In genomic region chr5:173802670-173803165, GRCh38 we compare ENCODE assay signal across 1 cellular context.
TF ChIP-seq lines count a peak whose summit lies in the region.

No MANE protein-coding gene starts in this region.

TF ChIP-seq in H1, 55 proteins besides CTCF, POLR2A, EP300 and RAD21 (continued from another document):
- TF ChIP-seq CHD7 (IDR thresholded peaks at IDR 0.05; ENCODE audit: insufficient replicate concordance, low read length) (no peak), RXRA (IDR thresholded peaks at IDR 0.05; ENCODE audit: insufficient read depth, low read depth, low read length) (no peak), CTBP2 (IDR thresholded peaks at IDR 0.05; ENCODE audit: borderline replicate concordance, insufficient read depth, insufficient read length, low read length) (no peak), CBX5 (IDR thresholded peaks at IDR 0.05; ENCODE audit: low read depth, low read length) (no peak), ATF3 (IDR thresholded peaks at IDR 0.05; ENCODE audit: insufficient read depth, low read depth, low read length) (no peak), RNF2 (IDR thresholded peaks at IDR 0.05; ENCODE audit: borderline replicate concordance, low read depth, low read length, missing control alignments, poor library complexity, severe bottlenecking) (no peak), EZH2 (IDR thresholded peaks at IDR 0.05; ENCODE audit: low read depth, low read length, severe bottlenecking) (no peak), TAF1 (IDR thresholded peaks at IDR 0.05; ENCODE audit: low read depth, low read length) (no peak), SIX5 (IDR thresholded peaks at IDR 0.05; ENCODE audit: low read depth, low read length) (no peak), USF2 (IDR thresholded peaks at IDR 0.05; ENCODE audit: low read length) (no peak), GABPA (IDR thresholded peaks at IDR 0.05; ENCODE audit: borderline replicate concordance, insufficient read depth, low read length) (no peak), BCL11A (IDR thresholded peaks at IDR 0.05; ENCODE audit: low read depth in 2 of 2, low read length in 2 of 2) (no peak)
TF ChIP-seq in H1: peak in this region for 0.
